ENCODE assay signal across 1 cellular context in the genomic region with DNA sequence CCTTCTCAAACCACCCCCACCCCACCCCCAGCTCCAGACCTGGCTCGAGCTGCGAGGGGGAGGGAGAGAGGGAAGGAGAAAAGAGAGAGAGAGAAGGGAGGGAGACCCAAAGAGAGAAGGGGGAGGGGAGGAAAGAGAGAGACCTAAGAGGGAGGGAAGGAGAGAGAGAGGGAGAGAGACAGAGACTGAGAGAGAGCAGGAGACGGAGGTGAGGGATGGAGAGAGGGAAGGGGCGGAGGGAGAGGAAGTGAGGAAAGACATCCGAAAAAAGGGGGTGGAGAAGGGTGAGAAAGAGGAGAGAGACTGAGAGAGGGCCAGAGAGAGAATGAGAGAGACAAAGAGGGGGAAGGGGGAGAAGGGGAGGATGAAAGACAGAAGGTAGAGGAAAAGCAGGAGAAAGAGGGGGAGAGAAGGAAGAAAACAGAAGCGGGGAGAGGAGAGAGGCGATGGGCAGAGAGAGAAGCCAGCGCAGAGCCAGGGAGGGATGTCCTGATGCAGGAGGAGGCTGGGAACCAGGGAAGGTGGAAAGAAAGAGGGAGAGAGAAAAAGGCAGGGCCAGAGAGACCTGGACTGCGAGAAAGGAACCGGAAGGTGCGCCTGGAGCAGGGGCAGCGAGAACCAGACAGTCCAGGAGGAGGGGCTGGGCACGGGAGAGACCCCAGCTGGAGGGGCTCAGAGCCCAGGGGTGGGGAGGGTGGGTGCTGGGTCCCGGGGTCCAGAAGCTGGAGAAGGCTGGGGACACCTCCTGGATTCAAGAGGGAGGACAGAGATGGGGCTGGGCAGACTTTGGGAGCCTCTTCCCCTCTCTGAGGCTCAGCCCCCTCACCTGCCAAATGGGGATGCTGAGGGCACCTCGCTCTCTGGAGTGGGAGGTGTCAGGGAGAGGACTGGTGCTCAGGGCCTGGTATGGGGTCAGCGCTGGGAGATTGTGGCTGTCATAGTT.
TF ChIP-seq lines count a peak whose summit lies in the region.

No MANE protein-coding gene starts in this region.

TF ChIP-seq in K562, 482 proteins besides CTCF, POLR2A, EP300 and RAD21 (continued from another document and continues in another):
- TF ChIP-seq ZC3H4 (CRISPR knock-in tag; IDR thresholded peaks at IDR 0.05; ENCODE audit: borderline replicate concordance) (no peak), MYNN (IDR thresholded peaks at IDR 0.05) (no peak), MYNN (CRISPR knock-in tag; IDR thresholded peaks at IDR 0.05) (no peak), BRD9 (IDR thresholded peaks at IDR 0.05; ENCODE audit: low read depth, partially characterized antibody) (peak; percentile 87), POLR2AphosphoS2 (IDR thresholded peaks at IDR 0.05; ENCODE audit: low read length) (no peak), MTA2 (IDR thresholded peaks at IDR 0.05; ENCODE audit: low read depth) (peak; percentile 67), PHB2 (IDR thresholded peaks at IDR 0.05; ENCODE audit: low read depth) (peak; percentile 63), KHSRP (IDR thresholded peaks at IDR 0.05) (peak; percentile 56; the same call in 1 of the 2 replicates), SOX6 (IDR thresholded peaks at IDR 0.05) (no peak), HDGF (IDR thresholded peaks at IDR 0.05) (peak; percentile 97), PTTG1 (tag; IDR thresholded peaks at IDR 0.05; ENCODE audit: low read depth) (no peak), HDAC1 (IDR thresholded peaks at IDR 0.05) (peak; percentile 37 to 95; a peak in 3 of 4 replicates), TBL1XR1 (IDR thresholded peaks at IDR 0.05; ENCODE audit: low read length in 2 of 2) (no peak), NCOA4 (IDR thresholded peaks at IDR 0.05; ENCODE audit: partially characterized antibody) (peak; percentile 64), MIER1 (IDR thresholded peaks at IDR 0.05; ENCODE audit: low read depth) (peak; percentile 74), MXI1 (IDR thresholded peaks at IDR 0.05; ENCODE audit: low read depth, low read length) (no peak), SRF (CRISPR knock-in tag; IDR thresholded peaks at IDR 0.05) (no peak), TRIM28 (IDR thresholded peaks at IDR 0.05) (0 out of 2 replicates have a peak, but pooled peaks have one; percentile 41), SMARCA5 (IDR thresholded peaks at IDR 0.05) (peak; percentile 90), HSF4 (CRISPR knock-in tag; IDR thresholded peaks at IDR 0.05; ENCODE audit: borderline replicate concordance) (no peak), BRF1 (IDR thresholded peaks at IDR 0.05; ENCODE audit: borderline replicate concordance, extremely low read depth, insufficient read length) (no peak), NRF1 (conservative IDR thresholded peaks at IDR 0.05 in 1 of 2, IDR thresholded peaks at IDR 0.05 in 1 of 2) (no peak), MED1 (CRISPR knock-in tag; IDR thresholded peaks at IDR 0.05; ENCODE audit: borderline replicate concordance) (no peak), STAT5B (CRISPR knock-in tag; IDR thresholded peaks at IDR 0.05) (no peak), ASH1L (IDR thresholded peaks at IDR 0.05; ENCODE audit: borderline replicate concordance, low read depth, partially characterized antibody) (peak; percentile 45), GTF2E2 (tag; IDR thresholded peaks at IDR 0.05) (no peak), KLF13 (tag; IDR thresholded peaks at IDR 0.05; ENCODE audit: borderline replicate concordance, low read depth) (no peak), GATA2 (CRISPR knock-in tag; IDR thresholded peaks at IDR 0.05) (no peak), PTBP1 (IDR thresholded peaks at IDR 0.05; ENCODE audit: low read depth, low read length) (no peak), NFIC (IDR thresholded peaks at IDR 0.05) (no peak), SMARCA4 (IDR thresholded peaks at IDR 0.05) (peak; percentile 75), STAT5A (IDR thresholded peaks at IDR 0.05; ENCODE audit: borderline replicate concordance, low read length) (no peak), KLF16 (IDR thresholded peaks at IDR 0.05) (no peak), GABPA (tag; conservative IDR thresholded peaks at IDR 0.05; ENCODE audit: low read depth) (0 out of 2 replicates have a peak, but pooled peaks have one; percentile 9), ARNT (IDR thresholded peaks at IDR 0.05) (peak; percentile 71 to 93; a peak in 3 of 4 replicates), NCOR1 (IDR thresholded peaks at IDR 0.05) (peak; percentile 38; the same call in 1 of the 2 replicates), ELF4 (CRISPR knock-in tag; IDR thresholded peaks at IDR 0.05) (peak; percentile 89; the same call in 1 of the 2 replicates), HDAC8 (tag; IDR thresholded peaks at IDR 0.05) (no peak), ZNF165 (CRISPR knock-in tag; IDR thresholded peaks at IDR 0.05; ENCODE audit: borderline replicate concordance) (no peak), ZKSCAN1 (IDR thresholded peaks at IDR 0.05; ENCODE audit: low read depth, low read length) (no peak), HDAC2 (IDR thresholded peaks at IDR 0.05) (peak; percentile 31; the same call in 1 of the 2 replicates), RAD51 (IDR thresholded peaks at IDR 0.05; ENCODE audit: borderline replicate concordance, low read depth) (peak; percentile 37; the same call in 1 of the 2 replicates), GATAD2B (IDR thresholded peaks at IDR 0.05; ENCODE audit: borderline replicate concordance) (no peak), ZNF785 (CRISPR knock-in tag; IDR thresholded peaks at IDR 0.05) (no peak), TRIM24 (IDR thresholded peaks at IDR 0.05) (peak; percentile 69 to 75; a peak in 3 of 4 replicates)
- TF ChIP-seq, protein P1, sequence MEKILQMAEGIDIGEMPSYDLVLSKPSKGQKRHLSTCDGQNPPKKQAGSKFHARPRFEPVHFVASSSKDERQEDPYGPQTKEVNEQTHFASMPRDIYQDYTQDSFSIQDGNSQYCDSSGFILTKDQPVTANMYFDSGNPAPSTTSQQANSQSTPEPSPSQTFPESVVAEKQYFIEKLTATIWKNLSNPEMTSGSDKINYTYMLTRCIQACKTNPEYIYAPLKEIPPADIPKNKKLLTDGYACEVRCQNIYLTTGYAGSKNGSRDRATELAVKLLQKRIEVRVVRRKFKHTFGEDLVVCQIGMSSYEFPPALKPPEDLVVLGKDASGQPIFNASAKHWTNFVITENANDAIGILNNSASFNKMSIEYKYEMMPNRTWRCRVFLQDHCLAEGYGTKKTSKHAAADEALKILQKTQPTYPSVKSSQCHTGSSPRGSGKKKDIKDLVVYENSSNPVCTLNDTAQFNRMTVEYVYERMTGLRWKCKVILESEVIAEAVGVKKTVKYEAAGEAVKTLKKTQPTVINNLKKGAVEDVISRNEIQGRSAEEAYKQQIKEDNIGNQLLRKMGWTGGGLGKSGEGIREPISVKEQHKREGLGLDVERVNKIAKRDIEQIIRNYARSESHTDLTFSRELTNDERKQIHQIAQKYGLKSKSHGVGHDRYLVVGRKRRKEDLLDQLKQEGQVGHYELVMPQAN (IDR thresholded peaks at IDR 0.05; ENCODE audit: borderline replicate concordance): peak; percentile 82
- TF ChIP-seq, protein P2, sequence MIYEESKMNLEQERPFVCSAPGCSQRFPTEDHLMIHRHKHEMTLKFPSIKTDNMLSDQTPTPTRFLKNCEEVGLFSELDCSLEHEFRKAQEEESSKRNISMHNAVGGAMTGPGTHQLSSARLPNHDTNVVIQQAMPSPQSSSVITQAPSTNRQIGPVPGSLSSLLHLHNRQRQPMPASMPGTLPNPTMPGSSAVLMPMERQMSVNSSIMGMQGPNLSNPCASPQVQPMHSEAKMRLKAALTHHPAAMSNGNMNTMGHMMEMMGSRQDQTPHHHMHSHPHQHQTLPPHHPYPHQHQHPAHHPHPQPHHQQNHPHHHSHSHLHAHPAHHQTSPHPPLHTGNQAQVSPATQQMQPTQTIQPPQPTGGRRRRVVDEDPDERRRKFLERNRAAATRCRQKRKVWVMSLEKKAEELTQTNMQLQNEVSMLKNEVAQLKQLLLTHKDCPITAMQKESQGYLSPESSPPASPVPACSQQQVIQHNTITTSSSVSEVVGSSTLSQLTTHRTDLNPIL (CRISPR knock-in tag; IDR thresholded peaks at IDR 0.05): no peak
- TF ChIP-seq, protein P3, sequence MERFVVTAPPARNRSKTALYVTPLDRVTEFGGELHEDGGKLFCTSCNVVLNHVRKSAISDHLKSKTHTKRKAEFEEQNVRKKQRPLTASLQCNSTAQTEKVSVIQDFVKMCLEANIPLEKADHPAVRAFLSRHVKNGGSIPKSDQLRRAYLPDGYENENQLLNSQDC (CRISPR knock-in tag; IDR thresholded peaks at IDR 0.05): no peak
- TF ChIP-seq, protein P4, sequence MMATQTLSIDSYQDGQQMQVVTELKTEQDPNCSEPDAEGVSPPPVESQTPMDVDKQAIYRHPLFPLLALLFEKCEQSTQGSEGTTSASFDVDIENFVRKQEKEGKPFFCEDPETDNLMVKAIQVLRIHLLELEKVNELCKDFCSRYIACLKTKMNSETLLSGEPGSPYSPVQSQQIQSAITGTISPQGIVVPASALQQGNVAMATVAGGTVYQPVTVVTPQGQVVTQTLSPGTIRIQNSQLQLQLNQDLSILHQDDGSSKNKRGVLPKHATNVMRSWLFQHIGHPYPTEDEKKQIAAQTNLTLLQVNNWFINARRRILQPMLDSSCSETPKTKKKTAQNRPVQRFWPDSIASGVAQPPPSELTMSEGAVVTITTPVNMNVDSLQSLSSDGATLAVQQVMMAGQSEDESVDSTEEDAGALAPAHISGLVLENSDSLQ (IDR thresholded peaks at IDR 0.05): peak; percentile 48
- TF ChIP-seq, protein P5, sequence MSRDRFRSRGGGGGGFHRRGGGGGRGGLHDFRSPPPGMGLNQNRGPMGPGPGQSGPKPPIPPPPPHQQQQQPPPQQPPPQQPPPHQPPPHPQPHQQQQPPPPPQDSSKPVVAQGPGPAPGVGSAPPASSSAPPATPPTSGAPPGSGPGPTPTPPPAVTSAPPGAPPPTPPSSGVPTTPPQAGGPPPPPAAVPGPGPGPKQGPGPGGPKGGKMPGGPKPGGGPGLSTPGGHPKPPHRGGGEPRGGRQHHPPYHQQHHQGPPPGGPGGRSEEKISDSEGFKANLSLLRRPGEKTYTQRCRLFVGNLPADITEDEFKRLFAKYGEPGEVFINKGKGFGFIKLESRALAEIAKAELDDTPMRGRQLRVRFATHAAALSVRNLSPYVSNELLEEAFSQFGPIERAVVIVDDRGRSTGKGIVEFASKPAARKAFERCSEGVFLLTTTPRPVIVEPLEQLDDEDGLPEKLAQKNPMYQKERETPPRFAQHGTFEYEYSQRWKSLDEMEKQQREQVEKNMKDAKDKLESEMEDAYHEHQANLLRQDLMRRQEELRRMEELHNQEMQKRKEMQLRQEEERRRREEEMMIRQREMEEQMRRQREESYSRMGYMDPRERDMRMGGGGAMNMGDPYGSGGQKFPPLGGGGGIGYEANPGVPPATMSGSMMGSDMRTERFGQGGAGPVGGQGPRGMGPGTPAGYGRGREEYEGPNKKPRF (IDR thresholded peaks at IDR 0.05; ENCODE audit: low read depth, low read length): no peak
- TF ChIP-seq, protein P6, sequence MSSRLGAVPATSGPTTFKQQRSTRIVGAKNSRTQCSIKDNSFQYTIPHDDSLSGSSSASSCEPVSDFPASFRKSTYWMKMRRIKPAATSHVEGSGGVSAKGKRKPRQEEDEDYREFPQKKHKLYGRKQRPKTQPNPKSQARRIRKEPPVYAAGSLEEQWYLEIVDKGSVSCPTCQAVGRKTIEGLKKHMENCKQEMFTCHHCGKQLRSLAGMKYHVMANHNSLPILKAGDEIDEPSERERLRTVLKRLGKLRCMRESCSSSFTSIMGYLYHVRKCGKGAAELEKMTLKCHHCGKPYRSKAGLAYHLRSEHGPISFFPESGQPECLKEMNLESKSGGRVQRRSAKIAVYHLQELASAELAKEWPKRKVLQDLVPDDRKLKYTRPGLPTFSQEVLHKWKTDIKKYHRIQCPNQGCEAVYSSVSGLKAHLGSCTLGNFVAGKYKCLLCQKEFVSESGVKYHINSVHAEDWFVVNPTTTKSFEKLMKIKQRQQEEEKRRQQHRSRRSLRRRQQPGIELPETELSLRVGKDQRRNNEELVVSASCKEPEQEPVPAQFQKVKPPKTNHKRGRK (tag; IDR thresholded peaks at IDR 0.05): peak; percentile 95
- TF ChIP-seq, protein P7, sequence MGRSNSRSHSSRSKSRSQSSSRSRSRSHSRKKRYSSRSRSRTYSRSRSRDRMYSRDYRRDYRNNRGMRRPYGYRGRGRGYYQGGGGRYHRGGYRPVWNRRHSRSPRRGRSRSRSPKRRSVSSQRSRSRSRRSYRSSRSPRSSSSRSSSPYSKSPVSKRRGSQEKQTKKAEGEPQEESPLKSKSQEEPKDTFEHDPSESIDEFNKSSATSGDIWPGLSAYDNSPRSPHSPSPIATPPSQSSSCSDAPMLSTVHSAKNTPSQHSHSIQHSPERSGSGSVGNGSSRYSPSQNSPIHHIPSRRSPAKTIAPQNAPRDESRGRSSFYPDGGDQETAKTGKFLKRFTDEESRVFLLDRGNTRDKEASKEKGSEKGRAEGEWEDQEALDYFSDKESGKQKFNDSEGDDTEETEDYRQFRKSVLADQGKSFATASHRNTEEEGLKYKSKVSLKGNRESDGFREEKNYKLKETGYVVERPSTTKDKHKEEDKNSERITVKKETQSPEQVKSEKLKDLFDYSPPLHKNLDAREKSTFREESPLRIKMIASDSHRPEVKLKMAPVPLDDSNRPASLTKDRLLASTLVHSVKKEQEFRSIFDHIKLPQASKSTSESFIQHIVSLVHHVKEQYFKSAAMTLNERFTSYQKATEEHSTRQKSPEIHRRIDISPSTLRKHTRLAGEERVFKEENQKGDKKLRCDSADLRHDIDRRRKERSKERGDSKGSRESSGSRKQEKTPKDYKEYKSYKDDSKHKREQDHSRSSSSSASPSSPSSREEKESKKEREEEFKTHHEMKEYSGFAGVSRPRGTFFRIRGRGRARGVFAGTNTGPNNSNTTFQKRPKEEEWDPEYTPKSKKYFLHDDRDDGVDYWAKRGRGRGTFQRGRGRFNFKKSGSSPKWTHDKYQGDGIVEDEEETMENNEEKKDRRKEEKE (IDR thresholded peaks at IDR 0.05; ENCODE audit: borderline replicate concordance in 1 of 2, control insufficient read depth in 1 of 2, low read depth in 2 of 2, low read length in 1 of 2): peak in 1 of 2 experiments; percentile 63; a peak in 2 of 4 replicates
- TF ChIP-seq, protein P8, sequence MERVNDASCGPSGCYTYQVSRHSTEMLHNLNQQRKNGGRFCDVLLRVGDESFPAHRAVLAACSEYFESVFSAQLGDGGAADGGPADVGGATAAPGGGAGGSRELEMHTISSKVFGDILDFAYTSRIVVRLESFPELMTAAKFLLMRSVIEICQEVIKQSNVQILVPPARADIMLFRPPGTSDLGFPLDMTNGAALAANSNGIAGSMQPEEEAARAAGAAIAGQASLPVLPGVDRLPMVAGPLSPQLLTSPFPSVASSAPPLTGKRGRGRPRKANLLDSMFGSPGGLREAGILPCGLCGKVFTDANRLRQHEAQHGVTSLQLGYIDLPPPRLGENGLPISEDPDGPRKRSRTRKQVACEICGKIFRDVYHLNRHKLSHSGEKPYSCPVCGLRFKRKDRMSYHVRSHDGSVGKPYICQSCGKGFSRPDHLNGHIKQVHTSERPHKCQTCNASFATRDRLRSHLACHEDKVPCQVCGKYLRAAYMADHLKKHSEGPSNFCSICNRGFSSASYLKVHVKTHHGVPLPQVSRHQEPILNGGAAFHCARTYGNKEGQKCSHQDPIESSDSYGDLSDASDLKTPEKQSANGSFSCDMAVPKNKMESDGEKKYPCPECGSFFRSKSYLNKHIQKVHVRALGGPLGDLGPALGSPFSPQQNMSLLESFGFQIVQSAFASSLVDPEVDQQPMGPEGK (CRISPR knock-in tag; IDR thresholded peaks at IDR 0.05; ENCODE audit: borderline replicate concordance): no peak
- TF ChIP-seq, protein P9, sequence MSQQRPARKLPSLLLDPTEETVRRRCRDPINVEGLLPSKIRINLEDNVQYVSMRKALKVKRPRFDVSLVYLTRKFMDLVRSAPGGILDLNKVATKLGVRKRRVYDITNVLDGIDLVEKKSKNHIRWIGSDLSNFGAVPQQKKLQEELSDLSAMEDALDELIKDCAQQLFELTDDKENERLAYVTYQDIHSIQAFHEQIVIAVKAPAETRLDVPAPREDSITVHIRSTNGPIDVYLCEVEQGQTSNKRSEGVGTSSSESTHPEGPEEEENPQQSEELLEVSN (IDR thresholded peaks at IDR 0.05; ENCODE audit: borderline replicate concordance in 1 of 2, extremely low read depth in 1 of 2, insufficient read depth in 1 of 2, insufficient read length in 1 of 2, low read depth in 1 of 2, low read length in 1 of 2, poor library complexity in 1 of 2, severe bottlenecking in 1 of 2): no peak
